Comparison of ENCODE assay signal across 31 cellular contexts in the genomic region with DNA sequence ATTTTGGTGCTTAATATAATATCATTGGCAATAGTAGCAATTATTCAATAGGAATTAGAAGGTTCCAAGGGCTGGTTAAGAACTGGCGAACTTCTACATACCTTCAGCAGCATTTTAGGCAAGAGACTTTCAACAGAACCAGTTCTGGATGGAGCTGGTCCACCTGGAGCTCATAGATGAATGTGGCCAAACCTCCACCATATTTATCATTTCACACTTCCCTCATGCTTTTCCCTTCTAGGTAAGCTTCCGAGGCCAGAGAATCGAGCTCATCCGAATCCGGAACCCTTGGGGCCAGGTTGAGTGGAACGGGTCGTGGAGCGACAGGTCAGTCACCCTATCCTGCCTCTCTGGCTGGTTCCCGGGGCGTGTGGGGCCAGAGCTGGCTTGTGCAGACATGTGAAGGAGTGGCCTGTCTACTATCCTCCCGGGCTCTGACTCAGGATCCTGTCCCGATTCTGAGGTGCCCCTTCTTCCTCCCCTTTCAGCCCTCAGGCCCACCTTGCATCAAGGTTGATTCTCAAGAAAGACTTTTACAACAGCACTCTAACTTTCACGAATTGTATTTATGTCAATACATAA. TPM values are rescaled to one million over a fixed set of nuclear protein-coding genes. Genes with fewer than 3 reads are reported as not detected.
DNase-seq lines count a peak whose midpoint lies in the region; ATAC-seq, FAIRE-seq and TF ChIP-seq lines count a peak whose summit lies in the region.
"Had no signal": no experiment of that assay in that cellular context is flagged by ENCODE, and none has a peak within 500 bp of the region (broad histone marks: within the 10 kb centered on the region; RNA-seq: fewer than 3 reads in every experiment).

No MANE protein-coding gene starts in this region.

- in situ Hi-C loops in K562 (cut with MboI) = no loop called here

- H3K4me2 ChIP-seq in K562 (ENCODE audit: insufficient read depth, low read length) (no peak overlapping the region), osteoblast (ENCODE audit: insufficient read depth, low read length) (no peak overlapping the region)
- H3K4me2 ChIP-seq: A549; BLaER1 treated with 17β-estradiol and CSF1 and Interleukin-3, amounts not matched to agents 10 nM and 100 nM; PC-9 had no signal

- WGBS in K562 (ENCODE audit: insufficient coverage, low coverage, missing lambda C conversion rate) = 3% methylated on average over 13 of the region's 13 CpGs

- DNase-seq in left ventricle myocardium inferior (no peak), left ventricle myocardium superior (no peak), K562 (ENCODE audit: extremely low read depth in 1 of 4, low spot score in 3 of 4) (no peak), osteoblast (ENCODE audit: insufficient read length, low spot score, missing footprints) (peak; percentile 69), NCI-H2029 (lab: John Stamatoyannopoulos, UW) (no peak)
- DNase-seq: AML-193; CD4-positive, alpha-beta memory T cell; COR-L47; DMS53; GOT3; Kasumi-1; MV-4-11; NCI-H1105; NCI-H146; NCI-H1930; NCI-H446 treated with DMSO at 0.1 percent for 48 hours; NCI-H526; NCI-H82; PC-9; SHP77 treated with DMSO at 0.1 percent for 48 hours had no signal

- H3K36me3 ChIP-seq in left ventricle myocardium inferior (no peaks in the 10 kb centered on the region), K562 (ENCODE audit: control insufficient read depth, insufficient read depth, low read length) (no peaks in the 10 kb centered on the region), osteoblast (ENCODE audit: insufficient read depth, low read length) (no peaks in the 10 kb centered on the region)
- H3K36me3 ChIP-seq: BLaER1 treated with 17β-estradiol and CSF1 and Interleukin-3, amounts not matched to agents 10 nM and 100 nM; HAP-1 had no signal

- no peak for TF ChIP-seq POLR2A in K562 (conservative IDR thresholded peaks at IDR 0.05)

- H3K9me3 ChIP-seq in left ventricle myocardium inferior (replicated peaks) (peaks cover 8% of the 10 kb centered on the region), K562 (replicated peaks; ENCODE audit: control insufficient read depth, insufficient read depth, low read depth, low read length) (no peaks in the 10 kb centered on the region), osteoblast (ENCODE audit: low read depth, low read length) (no peaks in the 10 kb centered on the region)
- H3K9me3 ChIP-seq: A549, HAP-1 had no signal

- no peak for ATAC-seq in left ventricle myocardium superior
- ATAC-seq in K562 = no peak
- ATAC-seq in esophagus mucosa = peak; percentile 70
- ATAC-seq in GM19035 (IDR thresholded peaks at IDR 0.05; ENCODE audit: unreplicated experiment) = no peak
- no peak for ATAC-seq in HG03442 (IDR thresholded peaks at IDR 0.05; ENCODE audit: unreplicated experiment)
- ATAC-seq: A549 had no signal

- CTCF ChIA-PET in K562 (lab: Yijun Ruan, JAX; ENCODE audit: low intra/inter-chr PET ratio) = interaction anchor here (0.7 kb wide), 1 partner anchor 461 kb away, joined by 4 read pairs; no protein-coding TSS in a partner anchor

- no peak for FAIRE-seq in K562 (lab: Jason Lieb, UNC)
- FAIRE-seq: A549, GM18507 had no signal

- H3K9ac ChIP-seq in K562 (ENCODE audit: insufficient read depth in 1 of 2, low read depth in 2 of 2, low read length in 2 of 2) = no peak overlapping the region
- H3K9ac ChIP-seq: BLaER1 treated with 17β-estradiol and CSF1 and Interleukin-3, amounts not matched to agents 10 nM and 100 nM had no signal

- BruUV-seq in K562 (replicated peaks; lab: Mats Ljungman, UMichigan) = no TSS peak

- TF ChIP-seq CTCF in left ventricle myocardium inferior (IDR thresholded peaks at IDR 0.05; ENCODE audit: borderline replicate concordance) = no peak
- TF ChIP-seq CTCF in K562 (IDR thresholded peaks at IDR 0.05 in 2 of 3, conservative IDR thresholded peaks at IDR 0.05 in 1 of 3; ENCODE audit: insufficient read depth in 2 of 3, low read depth in 1 of 3, low read length in 3 of 3) = no peak
- TF ChIP-seq CTCF in osteoblast (IDR thresholded peaks at IDR 0.05; ENCODE audit: extremely low read depth, low read depth, low read length) = no peak

- no peaks in the 10 kb centered on the region for H3K27me3 ChIP-seq in left ventricle myocardium inferior (ENCODE audit: low read depth)
- peaks cover 21 to 52% of the 10 kb centered on the region in 2 experiments for H3K27me3 ChIP-seq in K562 (ENCODE audit: control insufficient read depth in 2 of 2, insufficient read depth in 2 of 2, low read length in 2 of 2)
- peaks cover 4% of the 10 kb centered on the region for H3K27me3 ChIP-seq in osteoblast (ENCODE audit: insufficient read depth, low read length)
- H3K27me3 ChIP-seq: BLaER1 treated with 17β-estradiol and CSF1 and Interleukin-3, amounts not matched to agents 10 nM and 100 nM had no signal

- H3K4me3 ChIP-seq in left ventricle myocardium inferior (no peak overlapping the region), K562 (no peak overlapping the region), osteoblast (ENCODE audit: insufficient read depth, low read length) (no peak overlapping the region)
- H3K4me3 ChIP-seq: A549; BLaER1 treated with 17β-estradiol and CSF1 and Interleukin-3, amounts not matched to agents 10 nM and 100 nM; HAP-1; PC-9 had no signal

- H2AFZ ChIP-seq in K562 (ENCODE audit: low read depth, low read length) (no peak overlapping the region), osteoblast (ENCODE audit: low read length) (no peak overlapping the region)
- H2AFZ ChIP-seq: PC-9 had no signal

- TF ChIP-seq RAD21 in K562 (CRISPR knock-in tag; conservative IDR thresholded peaks at IDR 0.05 in 1 of 2, IDR thresholded peaks at IDR 0.05 in 1 of 2) = no peak

- intact Hi-C loops in left ventricle myocardium inferior (cut with micrococcal nuclease) (loop anchor here (10.0 kb wide), 2 partner anchors 77 to 137 kb away; no protein-coding TSS in a partner anchor), left ventricle myocardium superior (cut with micrococcal nuclease) (no loop called here), K562 (cut with micrococcal nuclease) (loop anchor here (5.0 to 10.0 kb wide), 2 partner anchors 75 to 427 kb away; no protein-coding TSS in a partner anchor)

- H3K27ac ChIP-seq in left ventricle myocardium inferior (replicated peaks) (peak overlapping the region; percentile 45), K562 (ENCODE audit: extremely low read depth, low read depth, low read length) (no peak overlapping the region), osteoblast (ENCODE audit: low read depth, low read length) (no peak overlapping the region)
- H3K27ac ChIP-seq: A549; BLaER1 treated with 17β-estradiol and CSF1 and Interleukin-3, amounts not matched to agents 10 nM and 100 nM; PC-9 had no signal

- no peaks in the 10 kb centered on the region for H3K79me2 ChIP-seq in K562 (ENCODE audit: control insufficient read depth, insufficient read depth, low read length)
- H3K79me2 ChIP-seq in osteoblast (ENCODE audit: insufficient read depth, low read length) = no peaks in the 10 kb centered on the region

- TF ChIP-seq EP300 in K562 (IDR thresholded peaks at IDR 0.05; ENCODE audit: low read length) = no peak

- no peaks in the 10 kb centered on the region for H3K9me1 ChIP-seq in K562 (ENCODE audit: control insufficient read depth, insufficient read depth, low read length)

- H3K4me1 ChIP-seq in left ventricle myocardium inferior = peaks cover 29% of the 10 kb centered on the region
- no peaks in the 10 kb centered on the region for H3K4me1 ChIP-seq in K562 (replicated peaks in 1 of 2; ENCODE audit: control insufficient read depth in 2 of 2, insufficient read depth in 2 of 2, low read length in 2 of 2)
- peaks cover 10% of the 10 kb centered on the region for H3K4me1 ChIP-seq in osteoblast (ENCODE audit: insufficient read depth, low read length)
- H3K4me1 ChIP-seq: A549; BLaER1 treated with 17β-estradiol and CSF1 and Interleukin-3, amounts not matched to agents 10 nM and 100 nM had no signal

- H4K20me1 ChIP-seq in K562 (replicated peaks; ENCODE audit: control insufficient read depth, insufficient read depth, low read length) (peaks cover 4% of the 10 kb centered on the region; the same call in 1 of the 2 replicates), osteoblast (ENCODE audit: insufficient read depth, low read length) (no peaks in the 10 kb centered on the region)
- H4K20me1 ChIP-seq: BLaER1 treated with 17β-estradiol and CSF1 and Interleukin-3, amounts not matched to agents 10 nM and 100 nM had no signal

- POLR2A ChIA-PET in K562 (lab: Yijun Ruan, JAX) = interaction anchor here (0.6 to 1.8 kb wide), 3 partner anchors 10 to 13 kb away, joined by 3 to 4 read pairs (median 3); no protein-coding TSS in a partner anchor

RNA-seq across cellular contexts. Expression of a gene that starts 24.7 kb away (rescaled TPM):
- total RNA-seq in left ventricle myocardium inferior (0.14 TPM), left ventricle myocardium superior (0.32 TPM), K562 (2014; rRNA removed) (not detected in 2 replicates), K562 (2014; rRNA removed; fragmentation: Illumina TruSeq; extraction: Trizol) (not detected in 2 replicates), K562 (2015; rRNA removed; fragmentation: Illumina TruSeq; extraction: Trizol) (not detected in 2 replicates), K562 (2021) (not detected in 2 replicates), esophagus mucosa (not detected), osteoblast (under 0.01 TPM in 1 of 2 replicates, not detected in the other)
- not detected in 2 replicates for total RNA-seq in K562 (2011; cell fraction: chromatin; rRNA removed; ENCODE audit: low replicate concordance)
- total RNA-seq in K562 (2011; cell fraction: nucleolus; rRNA removed) = not detected in 2 replicates
- total RNA-seq in K562 (2011; cell fraction: nucleoplasm; rRNA removed) = not detected in 2 replicates
- polyA plus RNA-seq in K562 (2011; rRNA removed) (not detected in 2 replicates), K562 (2014; fragmentation: Illumina TruSeq; extraction: Trizol) (not detected in 2 replicates), K562 (2014; fragmentation: Nextera tagmentation; extraction: Ambion mirVana) (not detected), K562 (2014; rRNA removed) (not detected in 2 replicates)
- not detected in 2 replicates for polyA plus RNA-seq in K562 (2011; cell fraction: cytosol; rRNA removed)
- not detected in 2 replicates for polyA plus RNA-seq in K562 (2011; cell fraction: nucleus; rRNA removed)
- polyA plus RNA-seq in K562 (2012) = not detected in 2 replicates
- not detected in 2 replicates for polyA minus RNA-seq in K562 (2011; rRNA and poly(A)+ RNA removed)
- polyA minus RNA-seq in K562 (2011; cell fraction: cytosol; rRNA and poly(A)+ RNA removed) = not detected in 2 replicates
- not detected in 2 replicates for polyA minus RNA-seq in K562 (2011; cell fraction: nucleus; rRNA and poly(A)+ RNA removed)
- total RNA-seq: CD4-positive, alpha-beta memory T cell; Daoy; M059J; PC-9 had no signal
- polyA plus RNA-seq: A549 had no signal

RNA-seq across cellular contexts. Expression of a gene that starts 57.9 kb away (rescaled TPM):
- 54.6 TPM for total RNA-seq in left ventricle myocardium inferior
- 54.9 TPM for total RNA-seq in left ventricle myocardium superior
- total RNA-seq in K562 (2011; cell fraction: chromatin; rRNA removed; ENCODE audit: low replicate concordance) = not detected in 2 replicates
- not detected in 2 replicates for total RNA-seq in K562 (2011; cell fraction: nucleolus; rRNA removed)
- total RNA-seq in K562 (2011; cell fraction: nucleoplasm; rRNA removed) = not detected in 2 replicates
- total RNA-seq in K562 (2014; rRNA removed) = not detected in 2 replicates
- total RNA-seq in K562 (2014; rRNA removed; fragmentation: Illumina TruSeq; extraction: Trizol) = not detected in 2 replicates
- total RNA-seq in K562 (2015; rRNA removed; fragmentation: Illumina TruSeq; extraction: Trizol) = not detected in 2 replicates
- total RNA-seq in K562 (2021) = 0.40 and 0.78 TPM in 2 replicates
- polyA plus RNA-seq in K562 (2011; rRNA removed) = not detected in 2 replicates
- 0.04 TPM in 1 of 2 replicates, not detected in the other for polyA plus RNA-seq in K562 (2011; cell fraction: cytosol; rRNA removed)
- polyA plus RNA-seq in K562 (2011; cell fraction: nucleus; rRNA removed) = not detected in 2 replicates
- polyA plus RNA-seq in K562 (2012) = not detected in 2 replicates
- not detected in 2 replicates for polyA plus RNA-seq in K562 (2014; fragmentation: Illumina TruSeq; extraction: Trizol)
- not detected for polyA plus RNA-seq in K562 (2014; fragmentation: Nextera tagmentation; extraction: Ambion mirVana)
- not detected in 2 replicates for polyA plus RNA-seq in K562 (2014; rRNA removed)
- not detected in 2 replicates for polyA minus RNA-seq in K562 (2011; rRNA and poly(A)+ RNA removed)
- polyA minus RNA-seq in K562 (2011; cell fraction: cytosol; rRNA and poly(A)+ RNA removed) = 5.2 TPM in 1 of 2 replicates, not detected in the other
- not detected in 2 replicates for polyA minus RNA-seq in K562 (2011; cell fraction: nucleus; rRNA and poly(A)+ RNA removed)
- 0.12 TPM for total RNA-seq in esophagus mucosa
- 1.5 and 6.2 TPM in 2 replicates for total RNA-seq in osteoblast
- total RNA-seq: CD4-positive, alpha-beta memory T cell; Daoy; G401; M059J; PC-9; RPMI7951 had no signal
- polyA plus RNA-seq: CD4-positive, alpha-beta memory T cell had no signal
